ENCODE assay signal across 27 cellular contexts in the genomic region with DNA sequence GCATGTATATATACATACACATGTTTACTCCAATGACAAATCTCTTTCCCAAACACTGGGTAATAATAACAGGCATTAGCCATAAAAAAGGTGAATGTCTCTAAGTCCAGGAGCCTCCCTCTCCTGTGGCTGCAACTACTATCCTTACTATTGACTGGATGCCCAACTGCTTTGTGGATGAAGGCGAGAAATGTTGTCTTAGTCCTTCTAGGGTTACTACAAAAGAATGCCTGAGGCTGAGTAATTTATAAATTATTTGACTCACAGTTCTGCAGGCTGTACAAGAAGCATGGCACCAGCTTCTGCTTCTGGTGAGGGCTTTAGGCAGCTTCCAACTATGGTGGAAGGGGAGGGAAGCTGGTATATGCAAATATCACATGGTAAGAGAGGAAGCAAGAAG.
DNase-seq lines count a peak whose midpoint lies in the region; ATAC-seq and TF ChIP-seq lines count a peak whose summit lies in the region.
"Had no signal": no experiment of that assay in that cellular context is flagged by ENCODE, and none has a peak within 500 bp of the region (broad histone marks: within the 10 kb centered on the region; RNA-seq: fewer than 3 reads in every experiment).

No MANE protein-coding gene starts in this region.

- TF ChIP-seq CTCF in HFFc6 (IDR thresholded peaks at IDR 0.05): no peak

- DNase-seq in HFFc6: peak; percentile 77
- DNase-seq in amniotic epithelial cell (ENCODE audit: low read depth): peak; percentile 30
- peak; percentile 76 for DNase-seq in fibroblast of gingiva (ENCODE audit: low read depth)
- peak; percentile 36 for DNase-seq in stromal cell of bone marrow (ENCODE audit: low read depth)
- no peak for DNase-seq in NCI-H82 treated with DMSO at 0.1 percent for 48 hours (lab: John Stamatoyannopoulos, UW; ENCODE audit: unreplicated experiment)
- DNase-seq in HPDE6-E6E7 (ENCODE audit: extremely low spot score): no peak
- no peak for DNase-seq in NCI-H2081 (lab: John Stamatoyannopoulos, UW)
- DNase-seq: activated CD4-positive, alpha-beta memory T cell treated with anti-CD3 and anti-CD28 coated beads for 36 hours; activated CD4-positive, alpha-beta T cell treated with anti-CD3 and anti-CD28 coated beads for 1 hour; activated CD8-positive, alpha-beta memory T cell treated with anti-CD3 and anti-CD28 coated beads, Interleukin-2, amount 50 U/mL, for 4 hours; activated naive CD4-positive, alpha-beta T cell treated with anti-CD3 and anti-CD28 coated beads for 36 hours; COR-L47; cortex of kidney; GF-D8; KBM-7; MM.1S; naive thymus-derived CD8-positive, alpha-beta T cell; NCI-H1417 treated with DMSO at 0.1 percent for 48 hours; nucleus accumbens; Peyer's patch; SHP77 treated with DMSO at 0.1 percent for 48 hours; upper lobe of right lung had no signal

- peaks cover 4% of the 10 kb centered on the region; the same call in 1 of the 2 replicates for H3K9me3 Mint-ChIP-seq in HFFc6
- H3K9me3 Mint-ChIP-seq: activated naive CD4-positive, alpha-beta T cell treated with anti-CD3 and anti-CD28 coated beads for 36 hours had no signal

- ATAC-seq in GM18520 (IDR thresholded peaks at IDR 0.05; ENCODE audit: unreplicated experiment): no peak
- ATAC-seq: esophagus mucosa; gastroesophageal sphincter; naive thymus-derived CD8-positive, alpha-beta T cell; stimulated activated memory B cell treated with anti-CD40 and anti-IgM and Interleukin-4, amounts not matched to agents 10 μg/mL and 1 μg/mL and 100 μg/mL, for 72 hours; upper lobe of right lung had no signal

- no peak overlapping the region for H3K27ac Mint-ChIP-seq in HFFc6
- H3K27ac Mint-ChIP-seq: activated CD4-positive, alpha-beta memory T cell treated with anti-CD3 and anti-CD28 coated beads for 36 hours; activated naive CD4-positive, alpha-beta T cell treated with anti-CD3 and anti-CD28 coated beads for 36 hours; naive thymus-derived CD8-positive, alpha-beta T cell; stimulated activated memory B cell treated with anti-CD40 and anti-IgM and Interleukin-4, amounts not matched to agents 10 μg/mL and 1 μg/mL and 100 μg/mL, for 72 hours; T-helper 2 cell treated with Interferon-gamma antibody and Interleukin-4, amounts not matched to agents 5 μg/mL and 100 μg/mL, for 36 hours had no signal

- H3K4me3 Mint-ChIP-seq in HFFc6: no peak overlapping the region
- H3K4me3 Mint-ChIP-seq: activated CD4-positive, alpha-beta memory T cell treated with anti-CD3 and anti-CD28 coated beads for 36 hours; activated naive CD4-positive, alpha-beta T cell treated with anti-CD3 and anti-CD28 coated beads for 36 hours; naive thymus-derived CD8-positive, alpha-beta T cell; stimulated activated memory B cell treated with anti-CD40 and anti-IgM and Interleukin-4, amounts not matched to agents 10 μg/mL and 1 μg/mL and 100 μg/mL, for 72 hours; T-helper 2 cell treated with Interferon-gamma antibody and Interleukin-4, amounts not matched to agents 5 μg/mL and 100 μg/mL, for 36 hours had no signal

- no peaks in the 10 kb centered on the region for H3K27me3 Mint-ChIP-seq in HFFc6 (ENCODE audit: insufficient read depth)
- H3K27me3 Mint-ChIP-seq: activated CD4-positive, alpha-beta memory T cell treated with anti-CD3 and anti-CD28 coated beads for 36 hours; stimulated activated memory B cell treated with anti-CD40 and anti-IgM and Interleukin-4, amounts not matched to agents 10 μg/mL and 1 μg/mL and 100 μg/mL, for 72 hours had no signal

- H3K4me1 Mint-ChIP-seq in HFFc6 (ENCODE audit: low read depth): peaks cover 56% of the 10 kb centered on the region
- H3K4me1 Mint-ChIP-seq: naive thymus-derived CD8-positive, alpha-beta T cell; stimulated activated memory B cell treated with anti-CD40 and anti-IgM and Interleukin-4, amounts not matched to agents 10 μg/mL and 1 μg/mL and 100 μg/mL, for 72 hours had no signal

- peaks cover 4% of the 10 kb centered on the region; the same call in 1 of the 2 replicates for H3K36me3 Mint-ChIP-seq in HFFc6 (ENCODE audit: low read depth)
- H3K36me3 Mint-ChIP-seq: stimulated activated memory B cell treated with anti-CD40 and anti-IgM and Interleukin-4, amounts not matched to agents 10 μg/mL and 1 μg/mL and 100 μg/mL, for 72 hours had no signal

Comparison
In these comparisons a context has a peak if more than half of its experiments do, and no peak if none do; other contexts are left out.
1. DNase-seq: peak in HFFc6 (single experiment), amniotic epithelial cell (single experiment), fibroblast of gingiva (single experiment) and stromal cell of bone marrow (single experiment); none in NCI-H82 treated with DMSO at 0.1 percent for 48 hours (single experiment), HPDE6-E6E7 (single experiment) and NCI-H2081 (0 of 2).